ENCODE assay signal across 8 cellular contexts in the genomic region with DNA sequence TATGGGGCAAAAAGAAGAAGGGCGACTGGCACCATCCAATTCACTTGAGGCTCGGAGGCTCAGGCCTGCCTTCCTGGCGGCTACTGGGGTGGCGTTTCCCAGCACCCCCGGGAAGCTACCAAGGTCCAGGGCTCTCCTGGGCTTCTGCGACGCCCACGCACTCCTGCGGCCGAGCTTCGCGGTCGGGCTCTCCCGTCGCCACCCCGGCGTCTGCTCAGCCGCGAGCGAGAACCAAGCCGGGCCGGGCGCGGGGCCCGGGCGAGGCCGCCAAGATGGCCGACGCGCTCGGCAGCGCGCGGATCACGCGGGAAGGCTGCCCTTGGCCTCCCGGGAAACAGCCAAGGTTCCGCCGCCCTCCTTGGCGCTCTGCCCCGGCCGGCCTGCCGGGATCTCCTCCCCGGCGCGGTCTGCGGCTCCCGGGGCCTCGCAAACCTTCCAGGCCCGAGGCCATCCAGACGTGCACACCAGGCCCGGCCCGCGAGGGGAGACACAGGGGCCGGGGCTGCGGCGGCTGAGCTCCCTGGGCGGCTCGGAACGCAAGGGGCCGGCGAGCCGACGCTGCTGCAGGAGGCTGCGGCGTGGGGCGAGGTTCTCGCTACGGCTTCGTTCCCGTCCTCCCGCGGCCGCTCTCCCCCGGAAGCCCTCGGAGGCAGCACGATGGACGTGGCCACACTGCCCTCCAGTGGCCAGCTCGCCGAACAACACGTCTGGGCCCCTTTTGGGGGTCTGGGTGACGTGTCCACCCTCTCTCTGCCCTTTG. TPM values are rescaled to one million over a fixed set of nuclear protein-coding genes. Genes with fewer than 3 reads are reported as not detected.
DNase-seq lines count a peak whose midpoint lies in the region; ATAC-seq and TF ChIP-seq lines count a peak whose summit lies in the region.

No MANE protein-coding gene starts in this region.

- peak; percentile 97 for DNase-seq in GM12865 (ENCODE audit: low read depth)
- DNase-seq in NCI-H1105 treated with DMSO at 0.1 percent for 48 hours (lab: John Stamatoyannopoulos, UW) = peak; percentile 87
- peak; percentile 77 to 89 (median 83) for DNase-seq in T-helper 1 cell
- DNase-seq in amniotic epithelial cell (ENCODE audit: low read depth) = peak; percentile 85
- peak; percentile 90 for DNase-seq in left ventricle myocardium inferior
- peak; percentile 91 to 95 for DNase-seq in psoas muscle

- H3K9me3 ChIP-seq in left ventricle myocardium inferior (replicated peaks) = no peaks in the 10 kb centered on the region
- no peaks in the 10 kb centered on the region for H3K9me3 ChIP-seq in psoas muscle

- 0 to 3% (median 1%) methylated on average over 66 to 82 of the region's 82 CpGs for WGBS in psoas muscle, 3 donors
- 2% methylated on average over 82 of the region's 82 CpGs for WGBS in urinary bladder

- peak; percentile 63 for ATAC-seq in HG02642 (IDR thresholded peaks at IDR 0.05; ENCODE audit: poor library complexity, unreplicated experiment)
- peak; percentile 91 to 93 (median 93) for ATAC-seq in psoas muscle

- intact Hi-C loops in left ventricle myocardium inferior (cut with micrococcal nuclease) = loop anchor here (5.0 kb wide), 1 partner anchor 569 kb away; no protein-coding TSS in a partner anchor
- intact Hi-C loops in psoas muscle (cut with DNase I) = loop anchor here (1.0 to 10.0 kb wide), 8 partner anchors 20 to 980 kb away; no protein-coding TSS in a partner anchor

- H3K4me3 ChIP-seq in GM12865 (ENCODE audit: low read depth, low read length) (peak overlapping the region; percentile 59), left ventricle myocardium inferior (peak overlapping the region; percentile 69), psoas muscle (peak overlapping the region; percentile 72), urinary bladder (ENCODE audit: low read depth, low read length) (peak overlapping the region; percentile 40)

- peak; percentile 93 for TF ChIP-seq CTCF in GM12865 (IDR thresholded peaks at IDR 0.05; ENCODE audit: insufficient read depth, low read depth, low read length, missing control alignments)
- TF ChIP-seq CTCF in left ventricle myocardium inferior (IDR thresholded peaks at IDR 0.05; ENCODE audit: borderline replicate concordance) = peak; percentile 97
- peak; percentile 98 for TF ChIP-seq CTCF in psoas muscle (IDR thresholded peaks at IDR 0.05)

- H3K27me3 ChIP-seq in left ventricle myocardium inferior (ENCODE audit: low read depth) = no peaks in the 10 kb centered on the region
- no peaks in the 10 kb centered on the region for H3K27me3 ChIP-seq in psoas muscle (ENCODE audit: insufficient read depth in 3 of 3, low read length in 2 of 3)

- H3K27ac ChIP-seq in left ventricle myocardium inferior (replicated peaks) = peak overlapping the region; percentile 99
- peak overlapping the region; percentile 99 for H3K27ac ChIP-seq in psoas muscle
- peak overlapping the region; percentile 98 for H3K27ac ChIP-seq in urinary bladder (ENCODE audit: low read depth)

- peaks cover 44% of the 10 kb centered on the region for H3K4me1 ChIP-seq in left ventricle myocardium inferior
- H3K4me1 ChIP-seq in psoas muscle = peaks cover 23% of the 10 kb centered on the region
- peaks cover 1% of the 10 kb centered on the region for H3K4me1 ChIP-seq in urinary bladder (ENCODE audit: insufficient read depth)

- H3K36me3 ChIP-seq in left ventricle myocardium inferior = no peaks in the 10 kb centered on the region
- no peaks in the 10 kb centered on the region for H3K36me3 ChIP-seq in psoas muscle (ENCODE audit: insufficient read depth in 1 of 2, low read depth in 1 of 2)
- no peaks in the 10 kb centered on the region for H3K36me3 ChIP-seq in urinary bladder (ENCODE audit: insufficient read depth)

RNA-seq across cellular contexts. Expression of gene ZFP36L1, which starts 23.5 kb away (rescaled TPM):
- total RNA-seq in left ventricle myocardium inferior = 48.0 TPM
- 100 to 1,000 TPM in 3 of 4 donors, 10 to 100 TPM in 1; 59.4 to 225 (median 160) TPM for total RNA-seq in psoas muscle
- 100 to 1,000 TPM in 1 of 3 donors, 10 to 100 TPM in 2; 45.4 to 144 (median 46.8) TPM for polyA plus RNA-seq in psoas muscle
- 82.2 TPM for total RNA-seq in urinary bladder
- 653 TPM for polyA plus RNA-seq in urinary bladder

Comparison
In these comparisons a context has a peak if more than half of its experiments do, and no peak if none do; other contexts are left out.
1. Peak in every context shown above with its lines: DNase-seq, ATAC-seq, H3K4me3 ChIP-seq and H3K27ac ChIP-seq.